Comparison of ENCODE assay signal across 15 cellular contexts in genomic region chr11:71843355-71843754, GRCh38. TPM values are rescaled to one million over a fixed set of nuclear protein-coding genes. Genes with fewer than 3 reads are reported as not detected.
DNase-seq lines count a peak whose midpoint lies in the region; ATAC-seq, FAIRE-seq and TF ChIP-seq lines count a peak whose summit lies in the region.
"Not testable (repeated sequence)": the region's sequence is repeated elsewhere in the genome, so short reads cannot be mapped to it uniquely, and the experiment has no call there.
"Had no signal": no experiment of that assay in that cellular context is flagged by ENCODE, and none has a peak within 500 bp of the region (broad histone marks: within the 10 kb centered on the region; RNA-seq: fewer than 3 reads in every experiment).

No MANE protein-coding gene starts in this region.

- H3K9me2 ChIP-seq in GM23338 (ENCODE audit: insufficient read depth) = not testable (repeated sequence)

- not testable (repeated sequence) for H3K4me2 ChIP-seq in A549; K562 (ENCODE audit: insufficient read depth, low read length); HepG2 (ENCODE audit: low read depth, low read length); neuronal stem cell (ENCODE audit: insufficient read depth, low read length, poor library complexity, severe bottlenecking)
- peak overlapping the region; percentile 11; the same call in 1 of the 2 replicates for H3K4me2 ChIP-seq in GM23338

- not testable (repeated sequence) for H3K9me1 ChIP-seq in K562 (ENCODE audit: control insufficient read depth, insufficient read depth, low read length)

- POLR2A ChIA-PET in A549 (lab: Yijun Ruan, JAX); K562 (lab: Yijun Ruan, JAX); HepG2 (lab: Yijun Ruan, JAX): not testable (repeated sequence)

- peak overlapping the region; percentile 74; the same call in 1 of the 2 replicates for H3K27ac Mint-ChIP-seq in GM23338
- H3K27ac Mint-ChIP-seq in endodermal cell = peak overlapping the region; percentile 89

- not testable (repeated sequence) for H3K27me3 Mint-ChIP-seq in GM23338 (ENCODE audit: insufficient read depth, low read depth, poor library complexity); endodermal cell (ENCODE audit: insufficient read depth)

- not testable (repeated sequence) for H3K9ac ChIP-seq in HUES6 (ENCODE audit: low read length); K562 (ENCODE audit: insufficient read depth in 1 of 2, low read depth in 2 of 2, low read length in 2 of 2); endodermal cell (ENCODE audit: extremely low read depth, low read length, poor library complexity, severe bottlenecking); HepG2 (ENCODE audit: insufficient read depth, low read depth, low read length); neuronal stem cell (ENCODE audit: low read depth, low read length, poor library complexity)

- not testable (repeated sequence) for H3K4me3 ChIP-seq in A549; GM23338; HUES6 (ENCODE audit: low read depth, low read length); K562; endodermal cell (ENCODE audit: low read length); HepG2 (replicated peaks in 1 of 3; ENCODE audit: insufficient read depth in 1 of 3, low read depth in 2 of 3, low read length in 3 of 3); neuronal stem cell (ENCODE audit: low read length in 2 of 2)

- H2BK15ac ChIP-seq in neuronal stem cell (ENCODE audit: low read length) = not testable (repeated sequence)

- H3K27ac ChIP-seq in A549 (peak overlapping the region in 1 of 2 experiments; percentile 45; a peak in 2 of 6 replicates), GM23338 (ENCODE audit: low read depth) (peak overlapping the region; percentile 32; the same call in 1 of the 2 replicates), HUES6 (ENCODE audit: low read depth, low read length) (0 out of 2 replicates have a peak overlapping the region, but pooled peaks have one; percentile 73)
- H3K27ac ChIP-seq in K562 (ENCODE audit: extremely low read depth, low read depth, low read length); endodermal cell (ENCODE audit: low read depth, low read length); HepG2 (ENCODE audit: extremely low read length, insufficient read depth, low read length); neuronal stem cell (replicated peaks; ENCODE audit: low read length): not testable (repeated sequence)

- not testable (repeated sequence) for FAIRE-seq in A549 (lab: Jason Lieb, UNC); K562 (lab: Jason Lieb, UNC); HepG2 (lab: Jason Lieb, UNC)

- 78% methylated on average over 4 of the region's 4 CpGs for whole genome bisulfite sequencing in A549 (ENCODE audit: missing lambda C conversion rate)
- 61% methylated on average over 4 of the region's 4 CpGs for WGBS in K562 (ENCODE audit: insufficient coverage, low coverage, missing lambda C conversion rate)
- WGBS in endodermal cell (ENCODE audit: insufficient coverage in 1 of 2, insufficient read length in 1 of 2), 2 experiments = 94 to 97% methylated on average over 2 to 4 of the region's 4 CpGs
- 100% methylated on average over 4 of the region's 4 CpGs for WGBS in HepG2 (ENCODE audit: low lambda C conversion rate)
- WGBS in neuronal stem cell (ENCODE audit: extremely low coverage in 2 of 2, insufficient read length in 2 of 2, insufficient replicate concordance in 1 of 2), 2 donors = no CpG with 5 or more reads among the region's 4 CpGs

- H3K23ac ChIP-seq in neuronal stem cell (ENCODE audit: low read depth, low read length, poor library complexity) = not testable (repeated sequence)

- H3K36me3 Mint-ChIP-seq in GM23338 (ENCODE audit: low read depth); endodermal cell (ENCODE audit: low read depth): not testable (repeated sequence)

- not testable (repeated sequence) for BruUV-seq in K562 (replicated peaks; lab: Mats Ljungman, UMichigan); HepG2 (replicated peaks; lab: Mats Ljungman, UMichigan)

- not testable (repeated sequence) for H4K8ac ChIP-seq in neuronal stem cell (ENCODE audit: low read depth, low read length)

- H2BK12ac ChIP-seq in neuronal stem cell (ENCODE audit: low read length) = not testable (repeated sequence)

- not testable (repeated sequence) for H4K91ac ChIP-seq in neuronal stem cell (ENCODE audit: low read depth, low read length, poor library complexity)

- H3K79me1 ChIP-seq in neuronal stem cell (ENCODE audit: low read depth, low read length) = not testable (repeated sequence)

- H3K4ac ChIP-seq in neuronal stem cell (ENCODE audit: low read length) = not testable (repeated sequence)

- H3K14ac ChIP-seq in neuronal stem cell (ENCODE audit: low read length) = not testable (repeated sequence)

- not testable (repeated sequence) for TF ChIP-seq POLR2A in A549 (IDR thresholded peaks at IDR 0.05; ENCODE audit: low read length); K562 (conservative IDR thresholded peaks at IDR 0.05); HepG2 (IDR thresholded peaks at IDR 0.05; ENCODE audit: insufficient read depth in 1 of 2, low read depth in 2 of 2, low read length in 2 of 2)

- not testable (repeated sequence) for TF ChIP-seq CTCF in A549 (IDR thresholded peaks at IDR 0.05); GM23338 (conservative IDR thresholded peaks at IDR 0.05; ENCODE audit: low read depth in 2 of 2); K562 (IDR thresholded peaks at IDR 0.05 in 2 of 3, conservative IDR thresholded peaks at IDR 0.05 in 1 of 3; ENCODE audit: insufficient read depth in 2 of 3, low read depth in 1 of 3, low read length in 3 of 3); endodermal cell (conservative IDR thresholded peaks at IDR 0.05); HepG2 (CRISPR knock-in tag; IDR thresholded peaks at IDR 0.05)

- in situ Hi-C loops in K562 (cut with MboI); HepG2 (cut with HindIII; ENCODE audit: extremely low pct_ligation_motif_present, low pct_unique_long_range_greater_than_20kb): not testable (repeated sequence)

- H2BK5ac ChIP-seq in neuronal stem cell (ENCODE audit: low read length) = not testable (repeated sequence)

- H3K9me3 Mint-ChIP-seq in GM23338, endodermal cell: not testable (repeated sequence)

- not testable (repeated sequence) for H3K79me2 ChIP-seq in GM23338 (replicated peaks; ENCODE audit: insufficient read depth); K562 (ENCODE audit: control insufficient read depth, insufficient read depth, low read length); HepG2 (ENCODE audit: insufficient read depth, low read length)

- H3K36me3 ChIP-seq in GM23338 (ENCODE audit: insufficient read depth); HUES6 (ENCODE audit: control insufficient read depth, insufficient read depth, low read length); K562 (ENCODE audit: control insufficient read depth, insufficient read depth, low read length); endodermal cell (ENCODE audit: control insufficient read depth, insufficient read depth, low read length); HepG2 (replicated peaks in 1 of 2; ENCODE audit: control insufficient read depth in 1 of 2, insufficient read depth in 2 of 2, low read length in 2 of 2); neuronal stem cell (replicated peaks in 1 of 2; ENCODE audit: control insufficient read depth in 2 of 2, insufficient read depth in 2 of 2, low read length in 2 of 2): not testable (repeated sequence)

- not testable (repeated sequence) for TF ChIP-seq RAD21 in A549 (conservative IDR thresholded peaks at IDR 0.05 in 1 of 2, IDR thresholded peaks at IDR 0.05 in 1 of 2); K562 (CRISPR knock-in tag; conservative IDR thresholded peaks at IDR 0.05 in 1 of 2, IDR thresholded peaks at IDR 0.05 in 1 of 2); HepG2 (CRISPR knock-in tag; IDR thresholded peaks at IDR 0.05)

- peaks cover 19% of the 10 kb centered on the region for H3K4me1 Mint-ChIP-seq in GM23338
- H3K4me1 Mint-ChIP-seq in endodermal cell = peaks cover 13% of the 10 kb centered on the region

- not testable (repeated sequence) for H3K27me3 ChIP-seq in GM23338 (ENCODE audit: insufficient read depth); HUES6 (ENCODE audit: control insufficient read depth, insufficient read depth, low read length); K562 (ENCODE audit: control insufficient read depth in 2 of 2, insufficient read depth in 2 of 2, low read length in 2 of 2); endodermal cell (ENCODE audit: control insufficient read depth, insufficient read depth, low read length, poor library complexity, severe bottlenecking); HepG2 (ENCODE audit: control insufficient read depth in 1 of 2, insufficient read depth in 2 of 2, low read length in 2 of 2); neuronal stem cell (ENCODE audit: control insufficient read depth in 3 of 3, insufficient read depth in 3 of 3, low read depth in 1 of 3, low read length in 3 of 3)

- H3K4me3 Mint-ChIP-seq in GM23338, endodermal cell: not testable (repeated sequence)

- not testable (repeated sequence) for TF ChIP-seq EP300 in A549 (IDR thresholded peaks at IDR 0.05); K562 (IDR thresholded peaks at IDR 0.05; ENCODE audit: low read length); HepG2 (IDR thresholded peaks at IDR 0.05; ENCODE audit: low read depth in 2 of 2, low read length in 2 of 2); HepG2 (CRISPR knock-in tag; IDR thresholded peaks at IDR 0.05; ENCODE audit: borderline replicate concordance)

- CTCF ChIA-PET in A549 (lab: Yijun Ruan, JAX); K562 (lab: Yijun Ruan, JAX; ENCODE audit: low intra/inter-chr PET ratio); HepG2 (lab: Yijun Ruan, JAX; ENCODE audit: low intra/inter-chr PET ratio, low total read pairs): not testable (repeated sequence)

- H4K20me1 ChIP-seq in GM23338 (replicated peaks; ENCODE audit: insufficient read depth); K562 (replicated peaks; ENCODE audit: control insufficient read depth, insufficient read depth, low read length); HepG2 (ENCODE audit: insufficient read depth, low read length): not testable (repeated sequence)

- not testable (repeated sequence) for ATAC-seq in A549, HepG2
- ATAC-seq in GM23338 (peak; percentile 27), K562 (peak; percentile 43; the same call in 1 of the 3 replicates)

- H2BK120ac ChIP-seq in neuronal stem cell (ENCODE audit: low read depth, low read length) = not testable (repeated sequence)

- H3K4me1 ChIP-seq in A549; K562 (replicated peaks in 1 of 2; ENCODE audit: control insufficient read depth in 2 of 2, insufficient read depth in 2 of 2, low read length in 2 of 2); endodermal cell (ENCODE audit: control insufficient read depth, insufficient read depth, low read length); neuronal stem cell (ENCODE audit: control insufficient read depth in 2 of 2, insufficient read depth in 1 of 2, low read depth in 1 of 2, low read length in 2 of 2): not testable (repeated sequence)
- H3K4me1 ChIP-seq in GM23338 (ENCODE audit: insufficient read depth) (peaks cover 16% of the 10 kb centered on the region), HUES6 (ENCODE audit: control insufficient read depth, insufficient read depth, low read length) (peaks cover 12% of the 10 kb centered on the region), HepG2 (ENCODE audit: insufficient read depth, low read length) (peaks cover 14% of the 10 kb centered on the region)

- H3K9me3 ChIP-seq in A549; HUES6 (ENCODE audit: control insufficient read depth, insufficient read depth, low read depth, low read length); K562 (replicated peaks; ENCODE audit: control insufficient read depth, insufficient read depth, low read depth, low read length); endodermal cell (ENCODE audit: control insufficient read depth, low read length); HepG2 (ENCODE audit: low read length); neuronal stem cell (replicated peaks in 1 of 2; ENCODE audit: control insufficient read depth in 2 of 2, insufficient read depth in 1 of 2, low read depth in 1 of 2, low read length in 2 of 2): not testable (repeated sequence)

- H2AFZ ChIP-seq in GM23338 = peak overlapping the region; percentile 90
- H2AFZ ChIP-seq in K562 (ENCODE audit: low read depth, low read length); HepG2 (ENCODE audit: low read length): not testable (repeated sequence)
- peak overlapping the region; percentile 72 for H2AFZ ChIP-seq in neuronal stem cell (ENCODE audit: low read length)

- H3K18ac ChIP-seq in neuronal stem cell (ENCODE audit: low read length) = not testable (repeated sequence)

- not testable (repeated sequence) for H2AK5ac ChIP-seq in neuronal stem cell (ENCODE audit: low read depth, low read length)

- intact Hi-C loops in K562 (cut with micrococcal nuclease); HepG2 (cut with micrococcal nuclease; ENCODE audit: unreplicated experiment): not testable (repeated sequence)

- not testable (repeated sequence) for DNase-seq in A549 (ENCODE audit: low read depth in 1 of 2, low spot score in 1 of 2); GM23338 (ENCODE audit: low spot score); K562 (ENCODE audit: extremely low read depth in 1 of 4, low spot score in 3 of 4); endodermal cell; HepG2 (ENCODE audit: low spot score); neuronal stem cell (ENCODE audit: low spot score)

- not testable (repeated sequence) for H3F3A ChIP-seq in GM23338 (replicated peaks; ENCODE audit: low read depth)

RNA-seq across cellular contexts. Expression of gene DEFB108B, which starts 10.4 kb away (rescaled TPM):
- not detected in 2 replicates for polyA plus RNA-seq in A549 (2011; rRNA removed)
- polyA plus RNA-seq in A549 (2012; cell fraction: cytosol; rRNA removed) = not detected in 2 replicates
- polyA plus RNA-seq in A549 (2012; cell fraction: nucleus; rRNA removed) = not detected in 2 replicates
- not detected in 3 replicates for polyA plus RNA-seq in A549 (2017; fragmentation: RNase III; extraction: RNeasy Plus Mini Kit Qiagen cat#74134 plus additional on column Dnase treatment)
- polyA minus RNA-seq in A549 (2011; rRNA and poly(A)+ RNA removed) = not detected in 2 replicates
- not detected in 2 replicates for total RNA-seq in GM23338 (2014; rRNA removed; shearing (Covaris generic))
- polyA plus RNA-seq in GM23338 (2016; fragmentation: Nextera tagmentation; extraction: Ambion mirVana) = not detected in 2 replicates
- not detected in 2 replicates for total RNA-seq in K562 (2011; cell fraction: chromatin; rRNA removed; ENCODE audit: low replicate concordance)
- not detected in 2 replicates for total RNA-seq in K562 (2011; cell fraction: nucleolus; rRNA removed)
- not detected in 2 replicates for total RNA-seq in K562 (2011; cell fraction: nucleoplasm; rRNA removed)
- total RNA-seq in K562 (2014; rRNA removed) = not detected in 2 replicates
- total RNA-seq in K562 (2014; rRNA removed; fragmentation: Illumina TruSeq; extraction: Trizol) = not detected in 2 replicates
- total RNA-seq in K562 (2015; rRNA removed; fragmentation: Illumina TruSeq; extraction: Trizol) = not detected in 2 replicates
- not detected in 2 replicates for total RNA-seq in K562 (2021)
- not detected in 2 replicates for polyA plus RNA-seq in K562 (2011; rRNA removed)
- polyA plus RNA-seq in K562 (2011; cell fraction: cytosol; rRNA removed) = not detected in 2 replicates
- not detected in 2 replicates for polyA plus RNA-seq in K562 (2011; cell fraction: nucleus; rRNA removed)
- not detected in 2 replicates for polyA plus RNA-seq in K562 (2012)
- not detected in 2 replicates for polyA plus RNA-seq in K562 (2014; fragmentation: Illumina TruSeq; extraction: Trizol)
- not detected for polyA plus RNA-seq in K562 (2014; fragmentation: Nextera tagmentation; extraction: Ambion mirVana)
- polyA plus RNA-seq in K562 (2014; rRNA removed) = not detected in 2 replicates
- not detected in 2 replicates for polyA minus RNA-seq in K562 (2011; rRNA and poly(A)+ RNA removed)
- not detected in 2 replicates for polyA minus RNA-seq in K562 (2011; cell fraction: cytosol; rRNA and poly(A)+ RNA removed)
- polyA minus RNA-seq in K562 (2011; cell fraction: nucleus; rRNA and poly(A)+ RNA removed) = not detected in 2 replicates
- total RNA-seq in endodermal cell = not detected
- not detected for polyA plus RNA-seq in endodermal cell (2013, experiment 1 of 2)
- polyA plus RNA-seq in endodermal cell (2013, experiment 2 of 2) = not detected
- total RNA-seq in HepG2 (2016; rRNA removed; fragmentation: Illumina TruSeq; extraction: Trizol) = not detected in 2 replicates
- total RNA-seq in HepG2 (2016; cell fraction: cytosol; rRNA removed; fragmentation: Illumina TruSeq; extraction: Trizol; ENCODE audit: low read depth) = not detected in 2 replicates
- not detected in 2 replicates for total RNA-seq in HepG2 (2016; cell fraction: insoluble cytoplasmic fraction; rRNA removed; fragmentation: Illumina TruSeq; extraction: Trizol)
- not detected in 2 replicates for total RNA-seq in HepG2 (2016; cell fraction: membrane; rRNA removed; fragmentation: Illumina TruSeq; extraction: Trizol)
- total RNA-seq in HepG2 (2016; cell fraction: nucleus; rRNA removed; fragmentation: Illumina TruSeq; extraction: Trizol) = not detected in 2 replicates
- not detected in 2 replicates for polyA plus RNA-seq in HepG2 (2011; rRNA removed)
- not detected in 2 replicates for polyA plus RNA-seq in HepG2 (2011; cell fraction: cytosol; rRNA removed)
- not detected in 2 replicates for polyA plus RNA-seq in HepG2 (2011; cell fraction: nucleus; rRNA removed)
- polyA plus RNA-seq in HepG2 (2012) = not detected in 2 replicates
- polyA plus RNA-seq in HepG2 (2016; cell fraction: cytosol; fragmentation: Illumina TruSeq; extraction: Trizol; ENCODE audit: low read depth) = not detected in 2 replicates
- polyA plus RNA-seq in HepG2 (2016; cell fraction: insoluble cytoplasmic fraction; fragmentation: Illumina TruSeq; extraction: Trizol; ENCODE audit: low read depth) = not detected in 2 replicates
- not detected in 2 replicates for polyA plus RNA-seq in HepG2 (2016; cell fraction: membrane; fragmentation: Illumina TruSeq; extraction: Trizol; ENCODE audit: low read depth)
- not detected in 2 replicates for polyA plus RNA-seq in HepG2 (2016; cell fraction: nucleus; fragmentation: Illumina TruSeq; extraction: Trizol; ENCODE audit: insufficient read depth, low read depth)
- not detected in 2 replicates for polyA minus RNA-seq in HepG2 (2011; rRNA and poly(A)+ RNA removed; ENCODE audit: low replicate concordance)
- polyA minus RNA-seq in HepG2 (2011; cell fraction: cytosol; rRNA and poly(A)+ RNA removed) = not detected in 2 replicates
- polyA minus RNA-seq in HepG2 (2011; cell fraction: nucleus; rRNA and poly(A)+ RNA removed) = not detected in 2 replicates
- polyA plus RNA-seq in neuronal stem cell (2013, experiment 1 of 2) = not detected
- polyA plus RNA-seq in neuronal stem cell (2013, experiment 2 of 2) = not detected
- total RNA-seq: A172; A673; Calu3; CD4-positive, alpha-beta memory T cell; CD4-positive, CD25-positive, alpha-beta regulatory T cell; CD8-positive, alpha-beta memory T cell had no signal
- polyA plus RNA-seq: AG04450; CD14-positive monocyte; CD4-positive, alpha-beta memory T cell; CD4-positive, CD25-positive, alpha-beta regulatory T cell; CD8-positive, alpha-beta memory T cell had no signal

RNA-seq across cellular contexts. Expression of gene DEFB131B, which starts 34.9 kb away (rescaled TPM):
- not detected in 2 replicates for polyA plus RNA-seq in A549 (2011; rRNA removed)
- not detected in 2 replicates for polyA plus RNA-seq in A549 (2012; cell fraction: cytosol; rRNA removed)
- polyA plus RNA-seq in A549 (2012; cell fraction: nucleus; rRNA removed) = not detected in 2 replicates
- not detected in 3 replicates for polyA plus RNA-seq in A549 (2017; fragmentation: RNase III; extraction: RNeasy Plus Mini Kit Qiagen cat#74134 plus additional on column Dnase treatment)
- not detected in 2 replicates for polyA minus RNA-seq in A549 (2011; rRNA and poly(A)+ RNA removed)
- not detected in 2 replicates for total RNA-seq in GM23338 (2014; rRNA removed; shearing (Covaris generic))
- not detected in 2 replicates for polyA plus RNA-seq in GM23338 (2016; fragmentation: Nextera tagmentation; extraction: Ambion mirVana)
- total RNA-seq in K562 (2011; cell fraction: chromatin; rRNA removed; ENCODE audit: low replicate concordance) = not detected in 2 replicates
- not detected in 2 replicates for total RNA-seq in K562 (2011; cell fraction: nucleolus; rRNA removed)
- not detected in 2 replicates for total RNA-seq in K562 (2011; cell fraction: nucleoplasm; rRNA removed)
- not detected in 2 replicates for total RNA-seq in K562 (2014; rRNA removed)
- total RNA-seq in K562 (2014; rRNA removed; fragmentation: Illumina TruSeq; extraction: Trizol) = not detected in 2 replicates
- not detected in 2 replicates for total RNA-seq in K562 (2015; rRNA removed; fragmentation: Illumina TruSeq; extraction: Trizol)
- total RNA-seq in K562 (2021) = not detected in 2 replicates
- not detected in 2 replicates for polyA plus RNA-seq in K562 (2011; rRNA removed)
- polyA plus RNA-seq in K562 (2011; cell fraction: cytosol; rRNA removed) = not detected in 2 replicates
- polyA plus RNA-seq in K562 (2011; cell fraction: nucleus; rRNA removed) = not detected in 2 replicates
- not detected in 2 replicates for polyA plus RNA-seq in K562 (2012)
- polyA plus RNA-seq in K562 (2014; fragmentation: Illumina TruSeq; extraction: Trizol) = not detected in 2 replicates
- not detected for polyA plus RNA-seq in K562 (2014; fragmentation: Nextera tagmentation; extraction: Ambion mirVana)
- polyA plus RNA-seq in K562 (2014; rRNA removed) = not detected in 2 replicates
- polyA minus RNA-seq in K562 (2011; rRNA and poly(A)+ RNA removed) = not detected in 2 replicates
- polyA minus RNA-seq in K562 (2011; cell fraction: cytosol; rRNA and poly(A)+ RNA removed) = not detected in 2 replicates
- not detected in 2 replicates for polyA minus RNA-seq in K562 (2011; cell fraction: nucleus; rRNA and poly(A)+ RNA removed)
- total RNA-seq in endodermal cell = not detected
- polyA plus RNA-seq in endodermal cell (2013, experiment 1 of 2) = not detected
- not detected for polyA plus RNA-seq in endodermal cell (2013, experiment 2 of 2)
- total RNA-seq in HepG2 (2016; rRNA removed; fragmentation: Illumina TruSeq; extraction: Trizol) = not detected in 2 replicates
- not detected in 2 replicates for total RNA-seq in HepG2 (2016; cell fraction: cytosol; rRNA removed; fragmentation: Illumina TruSeq; extraction: Trizol; ENCODE audit: low read depth)
- total RNA-seq in HepG2 (2016; cell fraction: insoluble cytoplasmic fraction; rRNA removed; fragmentation: Illumina TruSeq; extraction: Trizol) = not detected in 2 replicates
- total RNA-seq in HepG2 (2016; cell fraction: membrane; rRNA removed; fragmentation: Illumina TruSeq; extraction: Trizol) = not detected in 2 replicates
- not detected in 2 replicates for total RNA-seq in HepG2 (2016; cell fraction: nucleus; rRNA removed; fragmentation: Illumina TruSeq; extraction: Trizol)
- not detected in 2 replicates for polyA plus RNA-seq in HepG2 (2011; rRNA removed)
- polyA plus RNA-seq in HepG2 (2011; cell fraction: cytosol; rRNA removed) = not detected in 2 replicates
- not detected in 2 replicates for polyA plus RNA-seq in HepG2 (2011; cell fraction: nucleus; rRNA removed)
- polyA plus RNA-seq in HepG2 (2012) = not detected in 2 replicates
- not detected in 2 replicates for polyA plus RNA-seq in HepG2 (2016; cell fraction: cytosol; fragmentation: Illumina TruSeq; extraction: Trizol; ENCODE audit: low read depth)
- polyA plus RNA-seq in HepG2 (2016; cell fraction: insoluble cytoplasmic fraction; fragmentation: Illumina TruSeq; extraction: Trizol; ENCODE audit: low read depth) = not detected in 2 replicates
- polyA plus RNA-seq in HepG2 (2016; cell fraction: membrane; fragmentation: Illumina TruSeq; extraction: Trizol; ENCODE audit: low read depth) = not detected in 2 replicates
- polyA plus RNA-seq in HepG2 (2016; cell fraction: nucleus; fragmentation: Illumina TruSeq; extraction: Trizol; ENCODE audit: insufficient read depth, low read depth) = not detected in 2 replicates
- not detected in 2 replicates for polyA minus RNA-seq in HepG2 (2011; rRNA and poly(A)+ RNA removed; ENCODE audit: low replicate concordance)
- not detected in 2 replicates for polyA minus RNA-seq in HepG2 (2011; cell fraction: cytosol; rRNA and poly(A)+ RNA removed)
- polyA minus RNA-seq in HepG2 (2011; cell fraction: nucleus; rRNA and poly(A)+ RNA removed) = not detected in 2 replicates
- polyA plus RNA-seq in neuronal stem cell (2013, experiment 1 of 2) = not detected
- polyA plus RNA-seq in neuronal stem cell (2013, experiment 2 of 2) = not detected
- total RNA-seq: A172; A673; Calu3; CD4-positive, alpha-beta memory T cell; CD4-positive, CD25-positive, alpha-beta regulatory T cell; CD8-positive, alpha-beta memory T cell had no signal
- polyA plus RNA-seq: AG04450; CD14-positive monocyte; CD4-positive, alpha-beta memory T cell; CD4-positive, CD25-positive, alpha-beta regulatory T cell; CD8-positive, alpha-beta memory T cell had no signal
